Comparison of ENCODE assay signal across 10 cellular contexts in genomic region chr10:60594476-60595051, GRCh38.
DNase-seq lines count a peak whose midpoint lies in the region; ATAC-seq and TF ChIP-seq lines count a peak whose summit lies in the region.
"Had no signal": no experiment of that assay in that cellular context is flagged by ENCODE, and none has a peak within 500 bp of the region (broad histone marks: within the 10 kb centered on the region; RNA-seq: fewer than 3 reads in every experiment).

No MANE protein-coding gene starts in this region.

- no peak overlapping the region for H3K4me3 ChIP-seq in AG09309 (ENCODE audit: control insufficient read depth, low read depth, low read length)
- no peak overlapping the region for H3K4me3 ChIP-seq in effector memory CD4-positive, alpha-beta T cell (ENCODE audit: insufficient read depth, low read depth, low read length, poor library complexity, severe bottlenecking)
- H3K4me3 ChIP-seq: SJSA1 had no signal

- no peaks in the 10 kb centered on the region for H3K9me3 ChIP-seq in effector memory CD4-positive, alpha-beta T cell (ENCODE audit: control insufficient read depth, low read length)
- H3K9me3 ChIP-seq: SJSA1 had no signal

- DNase-seq in AG09309 (ENCODE audit: low read depth) (peak; percentile 5), RKO (ENCODE audit: low spot score) (peak; percentile 25), foreskin keratinocyte (peak; percentile 18 to 51), kidney glomerular epithelial cell (lab: John Stamatoyannopoulos, UW) (no peak), NCI-H345 (lab: John Stamatoyannopoulos, UW) (no peak)
- DNase-seq in effector memory CD4-positive, alpha-beta T cell = no peak
- DNase-seq: activated gamma-delta T cell had no signal

- peaks cover 3% of the 10 kb centered on the region for H3K4me1 ChIP-seq in foreskin keratinocyte
- H3K4me1 ChIP-seq in effector memory CD4-positive, alpha-beta T cell (ENCODE audit: control insufficient read depth, insufficient read depth, low read length, poor library complexity, severe bottlenecking) = no peaks in the 10 kb centered on the region
- H3K4me1 ChIP-seq: SJSA1 had no signal

- ATAC-seq in GM19463 (IDR thresholded peaks at IDR 0.05; ENCODE audit: unreplicated experiment) (peak; percentile 84), foreskin keratinocyte (peak; percentile 92), GM19455 (IDR thresholded peaks at IDR 0.05; ENCODE audit: unreplicated experiment) (no peak)

- TF ChIP-seq CTCF in AG09309 (IDR thresholded peaks at IDR 0.05; ENCODE audit: control insufficient read depth, insufficient read depth, low read depth, low read length, missing control alignments) (peak; percentile 17), foreskin keratinocyte (conservative IDR thresholded peaks at IDR 0.05) (peak; percentile 31)

- H3K36me3 ChIP-seq in effector memory CD4-positive, alpha-beta T cell (ENCODE audit: control insufficient read depth, insufficient read depth, low read length) = no peaks in the 10 kb centered on the region
- H3K36me3 ChIP-seq: SJSA1 had no signal

- H3K27me3 ChIP-seq in foreskin keratinocyte = no peaks in the 10 kb centered on the region
- H3K27me3 ChIP-seq in effector memory CD4-positive, alpha-beta T cell (replicated peaks; ENCODE audit: control insufficient read depth, insufficient read depth, low read length, poor library complexity, severe bottlenecking) = no peaks in the 10 kb centered on the region
- H3K27me3 ChIP-seq: SJSA1 had no signal

- no peak overlapping the region for H3K27ac ChIP-seq in foreskin keratinocyte
- no peak overlapping the region for H3K27ac ChIP-seq in effector memory CD4-positive, alpha-beta T cell (ENCODE audit: insufficient read depth, low read length, poor library complexity, severe bottlenecking)
- H3K27ac ChIP-seq: SJSA1 had no signal

Comparison
In these comparisons a context has a peak if more than half of its experiments do, and no peak if none do; other contexts are left out.
1. DNase-seq: peak in AG09309 (single experiment), RKO (single experiment) and foreskin keratinocyte (2 of 2); none in kidney glomerular epithelial cell (single experiment), effector memory CD4-positive, alpha-beta T cell (0 of 3) and NCI-H345 (single experiment).